ENCODE assay signal across 1 cellular context in genomic region chr12:108837239-108837638, GRCh38.
TF ChIP-seq lines count a peak whose summit lies in the region.

No MANE protein-coding gene starts in this region.

TF ChIP-seq in GM12878, 131 proteins besides CTCF, POLR2A, EP300 and RAD21:
- TF ChIP-seq POLR2AphosphoS5 (IDR thresholded peaks at IDR 0.05; ENCODE audit: low read length): 0 out of 2 replicates have a peak, but pooled peaks have one; percentile 14
- TF ChIP-seq BCL11A (IDR thresholded peaks at IDR 0.05; ENCODE audit: low read depth, low read length): no peak
